In genomic region chr13:21218351-21219043, GRCh38 we compare ENCODE assay signal across 8 cellular contexts. TPM values are rescaled to one million over a fixed set of nuclear protein-coding genes. Genes with fewer than 3 reads are reported as not detected.
A peak's percentile ranks its signal among the peaks of the same experiment; 100 is the strongest.
DNase-seq lines count a peak whose midpoint lies in the region; ATAC-seq and TF ChIP-seq lines count a peak whose summit lies in the region.

No MANE protein-coding gene starts in this region.

- H3K27ac Mint-ChIP-seq in activated naive CD8-positive, alpha-beta T cell treated with anti-CD3 and anti-CD28 coated beads for 36 hours, result no peak overlapping the region

- peaks cover 3% of the 10 kb centered on the region for H3K36me3 Mint-ChIP-seq in activated naive CD8-positive, alpha-beta T cell treated with anti-CD3 and anti-CD28 coated beads for 36 hours

- H3K4me3 ChIP-seq in vagina, result no peak overlapping the region
- H3K4me3 ChIP-seq in heart left ventricle, result no peak overlapping the region

- peaks cover 8% of the 10 kb centered on the region for H3K9me3 Mint-ChIP-seq in activated naive CD8-positive, alpha-beta T cell treated with anti-CD3 and anti-CD28 coated beads for 36 hours

- H3K4me1 ChIP-seq in vagina (no peaks in the 10 kb centered on the region), heart left ventricle (peaks cover 0 to 6% (median 0%) of the 10 kb centered on the region in 12 donors)

- peak; percentile 4 for DNase-seq in activated naive CD8-positive, alpha-beta T cell treated with anti-CD3 and anti-CD28 coated beads for 36 hours
- DNase-seq in vagina (ENCODE audit: extremely low spot score in 2 of 2) (no peak), HK-2 (ENCODE audit: unreplicated experiment) (no peak), heart left ventricle (no peak)
- no peak for DNase-seq in stimulated activated naive CD4-positive, alpha-beta T cell treated with Interleukin-2 at 50 U/mL for 16 hours (lab: John Stamatoyannopoulos, UW)

- no peaks in the 10 kb centered on the region for H3K9me3 ChIP-seq in vagina
- peaks cover 0 to 21% (median 7%) of the 10 kb centered on the region in 12 donors for H3K9me3 ChIP-seq in heart left ventricle

- no peak for TF ChIP-seq POLR2A in vagina (IDR thresholded peaks at IDR 0.05)
- TF ChIP-seq POLR2A in heart left ventricle (IDR thresholded peaks at IDR 0.05), result no peak

- intact Hi-C loops in vagina (cut with DNase I), result no loop called here
- intact Hi-C loops in heart left ventricle (cut with DNase I), result no loop called here

- H3K4me3 Mint-ChIP-seq in activated naive CD8-positive, alpha-beta T cell treated with anti-CD3 and anti-CD28 coated beads for 36 hours, result no peak overlapping the region

- H3K36me3 ChIP-seq in vagina (no peaks in the 10 kb centered on the region), heart left ventricle (no peaks in the 10 kb centered on the region)

- H3K4me1 Mint-ChIP-seq in activated naive CD8-positive, alpha-beta T cell treated with anti-CD3 and anti-CD28 coated beads for 36 hours, result peaks cover 14% of the 10 kb centered on the region

- H3K27me3 Mint-ChIP-seq in activated naive CD8-positive, alpha-beta T cell treated with anti-CD3 and anti-CD28 coated beads for 36 hours, result peaks cover 5% of the 10 kb centered on the region

- TF ChIP-seq CTCF in vagina (IDR thresholded peaks at IDR 0.05), result no peak
- TF ChIP-seq CTCF in heart left ventricle (IDR thresholded peaks at IDR 0.05), result no peak

- H3K27me3 ChIP-seq in vagina, result no peaks in the 10 kb centered on the region
- H3K27me3 ChIP-seq in heart left ventricle, result peaks cover 0 to 4% (median 0%) of the 10 kb centered on the region in 9 donors

- ATAC-seq in GM18508 (IDR thresholded peaks at IDR 0.05; ENCODE audit: insufficient read depth, unreplicated experiment) (peak; percentile 93), GM21515 (IDR thresholded peaks at IDR 0.05; ENCODE audit: unreplicated experiment) (peak; percentile 96), HG03457 (IDR thresholded peaks at IDR 0.05; ENCODE audit: unreplicated experiment) (peak; percentile 81), heart left ventricle (no peak)

- H3K27ac ChIP-seq in vagina (no peak overlapping the region), heart left ventricle (no peak overlapping the region)

- 65 to 68% (median 66%) methylated on average over 7 of the region's 7 CpGs for WGBS in heart left ventricle, 4 donors

RNA-seq across cellular contexts. Expression of gene MRPL57, which starts 42.0 kb away (rescaled TPM):
- 10 to 100 TPM; 26.1 to 26.8 TPM for total RNA-seq in activated naive CD8-positive, alpha-beta T cell treated with anti-CD3 and anti-CD28 coated beads for 36 hours
- total RNA-seq in vagina (31.9 TPM), heart left ventricle (10 to 100 TPM; 19.0 to 51.6 (median 22.5) TPM)
- 10 to 100 TPM; 22.8 to 45.9 TPM for polyA plus RNA-seq in heart left ventricle

RNA-seq across cellular contexts. Expression of gene SKA3, which starts 42.1 kb away (rescaled TPM):
- total RNA-seq in activated naive CD8-positive, alpha-beta T cell treated with anti-CD3 and anti-CD28 coated beads for 36 hours, result 10 to 100 TPM; 51.8 to 54.2 TPM
- 5.4 TPM for total RNA-seq in vagina
- total RNA-seq in heart left ventricle, result 1 to 10 TPM in 1 of 9 donors, under 1 TPM in 5, not detected in 3; 0.33 to 4.5 (median 0.59) TPM
- polyA plus RNA-seq in heart left ventricle, result under 1 TPM in 1 of 2 donors, not detected in 1; 0.32 TPM

Comparison
In these comparisons a context has a peak if more than half of its experiments do, and no peak if none do; other contexts are left out.
1. ATAC-seq: peak in GM18508 (single experiment), GM21515 (single experiment) and HG03457 (single experiment); none in heart left ventricle (0 of 4).